In the genomic region with DNA sequence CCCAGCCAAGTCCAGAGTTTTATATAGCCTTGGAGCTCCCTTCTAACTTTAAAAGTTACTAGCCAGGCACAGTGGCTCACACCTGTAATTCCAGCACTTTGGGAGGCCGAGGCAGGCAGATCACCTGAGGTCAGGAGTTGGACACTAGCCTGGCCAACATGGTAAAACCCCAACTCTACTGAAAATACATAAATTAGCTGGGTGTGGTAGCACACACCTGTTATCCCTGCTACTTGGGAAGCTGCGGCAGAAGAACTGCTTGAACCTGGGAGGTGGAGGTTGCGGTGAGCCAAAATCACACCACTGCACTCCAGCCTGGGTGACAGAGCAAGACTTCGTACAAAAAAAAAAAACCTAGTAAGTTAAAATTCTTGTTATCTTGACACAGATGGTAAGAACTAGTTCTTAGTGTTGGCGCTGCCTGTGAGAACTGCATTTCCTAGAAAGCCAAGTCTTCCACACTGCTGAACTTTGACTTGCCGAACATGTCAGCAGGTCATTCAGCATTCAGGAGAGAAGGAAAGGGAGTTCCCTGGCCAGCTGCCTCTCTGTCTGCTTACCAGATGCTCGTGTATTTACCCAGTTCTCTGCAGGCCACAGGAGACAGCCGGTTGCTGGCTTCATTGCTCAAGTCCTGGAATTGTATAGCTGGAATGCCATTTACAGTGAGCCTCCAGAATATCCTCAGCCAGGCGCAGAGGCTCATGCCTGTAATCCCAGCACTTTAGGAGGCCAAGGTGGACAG, we compare ENCODE assay signal across 1 cellular context.
TF ChIP-seq lines count a peak whose summit lies in the region.

No MANE protein-coding gene starts in this region.

TF ChIP-seq in HepG2, 621 proteins besides CTCF, POLR2A, EP300 and RAD21:
- TF ChIP-seq RARA (CRISPR knock-in tag; IDR thresholded peaks at IDR 0.05), result peak; percentile 49; the same call in 1 of the 2 replicates
- TF ChIP-seq BCL6 (CRISPR knock-in tag; IDR thresholded peaks at IDR 0.05), result peak; percentile 87
